In genomic region chr3:169780738-169781137, GRCh38 we compare ENCODE assay signal across 34 cellular contexts. TPM values are rescaled to one million over a fixed set of nuclear protein-coding genes. Genes with fewer than 3 reads are reported as not detected.
DNase-seq lines count a peak whose midpoint lies in the region; ATAC-seq and TF ChIP-seq lines count a peak whose summit lies in the region.
"Had no signal": no experiment of that assay in that cellular context is flagged by ENCODE, and none has a peak within 500 bp of the region (broad histone marks: within the 10 kb centered on the region; RNA-seq: fewer than 3 reads in every experiment).

No MANE protein-coding gene starts in this region.

- H2AFZ ChIP-seq in DND-41 (ENCODE audit: low read depth, low read length), result no peak overlapping the region

- H3K4me3 ChIP-seq in CD4-positive, alpha-beta memory T cell (ENCODE audit: low read length in 2 of 2), result no peak overlapping the region
- no peak overlapping the region for H3K4me3 ChIP-seq in DND-41 (ENCODE audit: low read depth in 1 of 2, low read length in 2 of 2)
- H3K4me3 ChIP-seq in naive thymus-derived CD4-positive, alpha-beta T cell (ENCODE audit: low read length), result no peak overlapping the region
- H3K4me3 ChIP-seq: adrenal gland; BLaER1 treated with 17β-estradiol and CSF1 and Interleukin-3, amounts not matched to agents 10 nM and 100 nM; body of pancreas; left lung; spleen had no signal

- H3K9ac ChIP-seq in DND-41 (ENCODE audit: low read depth, low read length), result no peak overlapping the region
- H3K9ac ChIP-seq: BLaER1 treated with 17β-estradiol and CSF1 and Interleukin-3, amounts not matched to agents 10 nM and 100 nM had no signal

- peak overlapping the region in 4 of 8 donors; percentile 4 to 57 (median 18) for H3K4me3 Mint-ChIP-seq in CD4-positive, alpha-beta memory T cell
- H3K4me3 Mint-ChIP-seq in activated T-helper 1 cell treated with anti-CD3 and anti-CD28 coated beads, Interleukin-12 subunit alpha, Interleukin-12 subunit beta, Interleukin-2, Interleukin-4 antibody, amounts not matched to agents 30 ng/mL and 10 ng/mL and 1 ng/mL, durations not matched to agents 14 hours and 24 hours and 36 hours, result peak overlapping the region; percentile 34
- peak overlapping the region in 3 of 10 donors; percentile 21 to 87 (median 35) for H3K4me3 Mint-ChIP-seq in naive thymus-derived CD4-positive, alpha-beta T cell
- H3K4me3 Mint-ChIP-seq: dendritic cell treated with granulocyte-macrophage colony-stimulating factor and Interleukin-4, amounts not matched to agents 40 ng/mL and 50 ng/mL, for 4 days; endodermal cell had no signal

- H3K4me2 ChIP-seq in DND-41 (ENCODE audit: insufficient read depth, low read length), result no peak overlapping the region
- H3K4me2 ChIP-seq: BLaER1 treated with 17β-estradiol and CSF1 and Interleukin-3, amounts not matched to agents 10 nM and 100 nM had no signal

- CTCF ChIA-PET in CD4-positive, alpha-beta memory T cell (lab: Charles Lee; ENCODE audit: partially characterized antibody), result interaction anchor here (1.1 kb wide), 1 partner anchor 18 kb away, joined by 3 read pairs; no protein-coding TSS in a partner anchor
- CTCF ChIA-PET in naive thymus-derived CD4-positive, alpha-beta T cell (lab: Charles Lee), result interaction anchor here (0.6 kb wide), 1 partner anchor 82 kb away, joined by 6 read pairs; no protein-coding TSS in a partner anchor

- peaks cover 36% of the 10 kb centered on the region for H3K4me1 ChIP-seq in CD4-positive, alpha-beta memory T cell (ENCODE audit: insufficient read depth, low read length)
- peaks cover 6% of the 10 kb centered on the region; the same call in 1 of the 2 replicates for H3K4me1 ChIP-seq in DND-41 (ENCODE audit: insufficient read depth, low read length)
- H3K4me1 ChIP-seq in naive thymus-derived CD4-positive, alpha-beta T cell (ENCODE audit: control insufficient read depth in 2 of 2, insufficient read depth in 2 of 2, low read length in 2 of 2), result peaks cover 0 to 11% of the 10 kb centered on the region in 2 donors

- H3K79me2 ChIP-seq in DND-41 (ENCODE audit: insufficient read depth, low read length), result peaks cover 21% of the 10 kb centered on the region

- peaks cover 27 to 56% (median 46%) of the 10 kb centered on the region in 4 donors for H3K4me1 Mint-ChIP-seq in CD4-positive, alpha-beta memory T cell
- H3K4me1 Mint-ChIP-seq in activated T-helper 1 cell treated with anti-CD3 and anti-CD28 coated beads, Interleukin-12 subunit alpha, Interleukin-12 subunit beta, Interleukin-2, Interleukin-4 antibody, amounts not matched to agents 30 ng/mL and 10 ng/mL and 1 ng/mL, durations not matched to agents 14 hours and 24 hours and 36 hours (ENCODE audit: low read depth), result peaks cover 44% of the 10 kb centered on the region
- H3K4me1 Mint-ChIP-seq in naive thymus-derived CD4-positive, alpha-beta T cell, result peaks cover 30 to 57% (median 50%) of the 10 kb centered on the region in 7 donors
- H3K4me1 Mint-ChIP-seq: endodermal cell had no signal

- POLR2A ChIA-PET in CD4-positive, alpha-beta memory T cell (lab: Charles Lee; ENCODE audit: partially characterized antibody), result no interaction called here
- POLR2A ChIA-PET in naive thymus-derived CD4-positive, alpha-beta T cell (lab: Charles Lee), result interaction anchor here (0.6 to 2.6 kb wide), 2 partner anchors 16 to 142 kb away, joined by 4 to 9 read pairs; partner anchors contain the start of gene TERC

- H3K36me3 Mint-ChIP-seq in CD4-positive, alpha-beta memory T cell, result peaks cover 45 to 69% of the 10 kb centered on the region in 2 donors
- peaks cover 43% of the 10 kb centered on the region for H3K36me3 Mint-ChIP-seq in activated T-helper 1 cell treated with anti-CD3 and anti-CD28 coated beads, Interleukin-12 subunit alpha, Interleukin-12 subunit beta, Interleukin-2, Interleukin-4 antibody, amounts not matched to agents 30 ng/mL and 10 ng/mL and 1 ng/mL, durations not matched to agents 14 hours and 24 hours and 36 hours (ENCODE audit: low read depth)
- peaks cover 17 to 54% (median 42%) of the 10 kb centered on the region in 5 donors for H3K36me3 Mint-ChIP-seq in naive thymus-derived CD4-positive, alpha-beta T cell

- intact Hi-C loops in CD4-positive, alpha-beta memory T cell (cut with micrococcal nuclease), result no loop called here
- intact Hi-C loops in activated T-helper 1 cell treated with anti-CD3 and anti-CD28 coated beads, Interleukin-12 subunit alpha, Interleukin-12 subunit beta, Interleukin-2, Interleukin-4 antibody, amounts not matched to agents 30 ng/mL and 10 ng/mL and 1 ng/mL, durations not matched to agents 14 hours and 24 hours and 36 hours (cut with micrococcal nuclease), result no loop called here
- intact Hi-C loops in naive thymus-derived CD4-positive, alpha-beta T cell (cut with micrococcal nuclease), result loop anchor here in 1 of 2 donors (2.0 kb wide), 1 partner anchor 14 kb away; no protein-coding TSS in a partner anchor

- TF ChIP-seq CTCF in DND-41 (IDR thresholded peaks at IDR 0.05; ENCODE audit: borderline replicate concordance, extremely low read depth, low read length, poor library complexity, severe bottlenecking), result no peak

- peak; percentile 33; the same call in 1 of the 3 replicates for ATAC-seq in DND-41 (ENCODE audit: insufficient read depth, low read depth)
- ATAC-seq in naive thymus-derived CD4-positive, alpha-beta T cell, result no peak
- ATAC-seq: body of pancreas, esophagus mucosa, left lung, Panc1, SK-N-SH treated with all-trans-retinoic acid at 6 μM for 48 hours had no signal

- no peaks in the 10 kb centered on the region for H3K9me3 ChIP-seq in CD4-positive, alpha-beta memory T cell (ENCODE audit: control insufficient read depth in 1 of 2, low read length in 2 of 2)
- no peaks in the 10 kb centered on the region for H3K9me3 ChIP-seq in DND-41 (ENCODE audit: insufficient read depth, low read length, severe bottlenecking)
- no peaks in the 10 kb centered on the region for H3K9me3 ChIP-seq in naive thymus-derived CD4-positive, alpha-beta T cell (ENCODE audit: control insufficient read depth in 2 of 3, low read length in 3 of 3)
- H3K9me3 ChIP-seq: adrenal gland; BLaER1 treated with 17β-estradiol and CSF1 and Interleukin-3, amounts not matched to agents 10 nM and 100 nM; body of pancreas; left lung; spleen had no signal

- no peaks in the 10 kb centered on the region for H3K27me3 Mint-ChIP-seq in CD4-positive, alpha-beta memory T cell
- no peaks in the 10 kb centered on the region for H3K27me3 Mint-ChIP-seq in activated T-helper 1 cell treated with anti-CD3 and anti-CD28 coated beads, Interleukin-12 subunit alpha, Interleukin-12 subunit beta, Interleukin-2, Interleukin-4 antibody, amounts not matched to agents 30 ng/mL and 10 ng/mL and 1 ng/mL, durations not matched to agents 14 hours and 24 hours and 36 hours (ENCODE audit: insufficient read depth)
- no peaks in the 10 kb centered on the region for H3K27me3 Mint-ChIP-seq in naive thymus-derived CD4-positive, alpha-beta T cell
- H3K27me3 Mint-ChIP-seq: dendritic cell treated with granulocyte-macrophage colony-stimulating factor and Interleukin-4, amounts not matched to agents 40 ng/mL and 50 ng/mL, for 4 days had no signal

- H3K9me3 Mint-ChIP-seq in CD4-positive, alpha-beta memory T cell, result no peaks in the 10 kb centered on the region
- no peaks in the 10 kb centered on the region for H3K9me3 Mint-ChIP-seq in activated T-helper 1 cell treated with anti-CD3 and anti-CD28 coated beads, Interleukin-12 subunit alpha, Interleukin-12 subunit beta, Interleukin-2, Interleukin-4 antibody, amounts not matched to agents 30 ng/mL and 10 ng/mL and 1 ng/mL, durations not matched to agents 14 hours and 24 hours and 36 hours
- no peaks in the 10 kb centered on the region for H3K9me3 Mint-ChIP-seq in naive thymus-derived CD4-positive, alpha-beta T cell
- H3K9me3 Mint-ChIP-seq: dendritic cell treated with granulocyte-macrophage colony-stimulating factor and Interleukin-4, amounts not matched to agents 40 ng/mL and 50 ng/mL, for 4 days; endodermal cell had no signal

- peaks cover 36% of the 10 kb centered on the region for H3K36me3 ChIP-seq in CD4-positive, alpha-beta memory T cell (ENCODE audit: insufficient read depth, low read length)
- H3K36me3 ChIP-seq in DND-41 (ENCODE audit: insufficient read depth, low read length), result peaks cover 92% of the 10 kb centered on the region
- peaks cover 6 to 61% (median 30%) of the 10 kb centered on the region in 3 experiments for H3K36me3 ChIP-seq in naive thymus-derived CD4-positive, alpha-beta T cell (ENCODE audit: control insufficient read depth in 2 of 3, insufficient read depth in 3 of 3, low read length in 3 of 3)

- peak overlapping the region in 4 of 7 donors; percentile 0 to 38 (median 16) for H3K27ac Mint-ChIP-seq in CD4-positive, alpha-beta memory T cell
- peak overlapping the region; percentile 41 for H3K27ac Mint-ChIP-seq in activated T-helper 1 cell treated with anti-CD3 and anti-CD28 coated beads, Interleukin-12 subunit alpha, Interleukin-12 subunit beta, Interleukin-2, Interleukin-4 antibody, amounts not matched to agents 30 ng/mL and 10 ng/mL and 1 ng/mL, durations not matched to agents 14 hours and 24 hours and 36 hours
- peak overlapping the region in 5 of 9 donors; percentile 7 to 77 (median 25) for H3K27ac Mint-ChIP-seq in naive thymus-derived CD4-positive, alpha-beta T cell
- H3K27ac Mint-ChIP-seq: dendritic cell treated with granulocyte-macrophage colony-stimulating factor and Interleukin-4, amounts not matched to agents 40 ng/mL and 50 ng/mL, for 4 days; endodermal cell had no signal

- no peak overlapping the region for H3K27ac ChIP-seq in CD4-positive, alpha-beta memory T cell (ENCODE audit: low read depth, low read length)
- no peak overlapping the region for H3K27ac ChIP-seq in DND-41 (ENCODE audit: low read length)
- no peak overlapping the region for H3K27ac ChIP-seq in naive thymus-derived CD4-positive, alpha-beta T cell (ENCODE audit: low read depth, low read length)
- H3K27ac ChIP-seq: adrenal gland; BLaER1 treated with 17β-estradiol and CSF1 and Interleukin-3, amounts not matched to agents 10 nM and 100 nM; body of pancreas; left lung; spleen; VCaP had no signal

- no peaks in the 10 kb centered on the region for H3K27me3 ChIP-seq in CD4-positive, alpha-beta memory T cell (ENCODE audit: insufficient read depth, low read length)
- H3K27me3 ChIP-seq in DND-41 (ENCODE audit: insufficient read depth, low read length, poor library complexity), result no peaks in the 10 kb centered on the region
- no peaks in the 10 kb centered on the region for H3K27me3 ChIP-seq in naive thymus-derived CD4-positive, alpha-beta T cell (ENCODE audit: control insufficient read depth in 2 of 2, insufficient read depth in 2 of 2, low read length in 2 of 2)
- H3K27me3 ChIP-seq: adrenal gland; BLaER1 treated with 17β-estradiol and CSF1 and Interleukin-3, amounts not matched to agents 10 nM and 100 nM; body of pancreas; left lung; spleen had no signal

- no peak for DNase-seq in CD4-positive, alpha-beta memory T cell
- DNase-seq in DND-41, result no peak
- no peak for DNase-seq in activated T-helper 1 cell treated with anti-CD3 and anti-CD28 coated beads, Interleukin-12 subunit alpha, Interleukin-12 subunit beta, Interleukin-2, Interleukin-4 antibody, amounts not matched to agents 30 ng/mL and 10 ng/mL and 1 ng/mL, durations not matched to agents 14 hours and 24 hours and 36 hours (ENCODE audit: low spot score)
- no peak for DNase-seq in naive thymus-derived CD4-positive, alpha-beta T cell
- no peak for DNase-seq in DMS 273 treated with DMSO at 0.1 percent for 48 hours (lab: John Stamatoyannopoulos, UW)
- DNase-seq in NOMO-1 treated with dmso at 0.1 percent for 144 hours (lab: John Stamatoyannopoulos, UW; ENCODE audit: unreplicated experiment), result no peak
- DNase-seq in HK-2 (ENCODE audit: unreplicated experiment), result no peak
- DNase-seq: activated CD4-positive, alpha-beta T cell treated with anti-CD3 and anti-CD28 coated beads, Interleukin-2, amount 50 U/mL, for 1 hour; activated gamma-delta T cell treated with Interleukin-2 at 50 U/mL for 16 hours; adrenal gland; body of pancreas; COR-L47; endodermal cell; HCEC 1CT; islet precursor cell; left lung; mesendoderm; NCI-H1417 treated with DMSO at 0.1 percent for 48 hours; NCI-H2029 treated with DMSO at 0.1 percent for 48 hours; NCI-H526; right cardiac atrium; Right ventricle myocardium superior; spleen; stimulated activated CD4-positive, alpha-beta T cell treated with anti-CD3 and anti-CD28 coated beads, Interleukin-2, amount 100 ng/mL, for 24 hours; trophoblast cell had no signal

- H4K20me1 ChIP-seq in DND-41 (ENCODE audit: insufficient read depth, low read length), result peaks cover 3% of the 10 kb centered on the region; the same call in 1 of the 2 replicates

RNA-seq across cellular contexts. Expression of gene MYNN, which starts 7.5 kb away (rescaled TPM):
- 10 to 100 TPM; 21.1 to 23.0 TPM for total RNA-seq in CD4-positive, alpha-beta memory T cell
- polyA plus RNA-seq in CD4-positive, alpha-beta memory T cell, result 10 to 100 TPM; 11.6 to 15.9 TPM
- total RNA-seq in activated T-helper 1 cell treated with anti-CD3 and anti-CD28 coated beads, Interleukin-12 subunit alpha, Interleukin-12 subunit beta, Interleukin-2, Interleukin-4 antibody, amounts not matched to agents 30 ng/mL and 10 ng/mL and 1 ng/mL, durations not matched to agents 14 hours and 24 hours and 36 hours, result 14.5 and 16.8 TPM in 2 replicates
- 10 to 100 TPM; 16.2 to 20.8 (median 19.0) TPM for total RNA-seq in naive thymus-derived CD4-positive, alpha-beta T cell
- polyA plus RNA-seq in naive thymus-derived CD4-positive, alpha-beta T cell, result 10 to 100 TPM; 12.8 to 16.3 TPM

RNA-seq across cellular contexts. Expression of gene ACTRT3, which starts 11.4 kb away (rescaled TPM):
- total RNA-seq in CD4-positive, alpha-beta memory T cell, result under 1 TPM in 1 of 2 experiments, not detected in 1; 0.17 TPM
- polyA plus RNA-seq in CD4-positive, alpha-beta memory T cell, result under 1 TPM in 1 of 2 donors, not detected in 1; 0.09 TPM
- total RNA-seq in activated T-helper 1 cell treated with anti-CD3 and anti-CD28 coated beads, Interleukin-12 subunit alpha, Interleukin-12 subunit beta, Interleukin-2, Interleukin-4 antibody, amounts not matched to agents 30 ng/mL and 10 ng/mL and 1 ng/mL, durations not matched to agents 14 hours and 24 hours and 36 hours, result 1.1 and 1.3 TPM in 2 replicates
- under 1 TPM in 1 of 5 experiments, not detected in 4; 0.36 TPM for total RNA-seq in naive thymus-derived CD4-positive, alpha-beta T cell
- polyA plus RNA-seq in naive thymus-derived CD4-positive, alpha-beta T cell, result under 1 TPM in 1 of 2 donors, not detected in 1; 0.32 TPM

RNA-seq across cellular contexts. Expression of gene TERC, which starts 15.9 kb away (rescaled TPM):
- 10 to 100 TPM; 15.6 to 15.7 TPM for total RNA-seq in CD4-positive, alpha-beta memory T cell
- under 1 TPM in 1 of 2 donors, not detected in 1; 0.53 TPM for polyA plus RNA-seq in CD4-positive, alpha-beta memory T cell
- total RNA-seq in activated T-helper 1 cell treated with anti-CD3 and anti-CD28 coated beads, Interleukin-12 subunit alpha, Interleukin-12 subunit beta, Interleukin-2, Interleukin-4 antibody, amounts not matched to agents 30 ng/mL and 10 ng/mL and 1 ng/mL, durations not matched to agents 14 hours and 24 hours and 36 hours, result 3.1 and 3.4 TPM in 2 replicates
- 10 to 100 TPM in 2 of 5 experiments, 1 to 10 TPM in 3; 4.0 to 19.4 (median 7.4) TPM for total RNA-seq in naive thymus-derived CD4-positive, alpha-beta T cell
- 1 to 10 TPM in 1 of 2 donors, not detected in 1; 1.1 TPM for polyA plus RNA-seq in naive thymus-derived CD4-positive, alpha-beta T cell
- polyA plus RNA-seq: adrenal gland, right cardiac atrium had no signal

RNA-seq across cellular contexts. Expression of gene LRRIQ4, which starts 31.9 kb away (rescaled TPM):
- not detected for total RNA-seq in CD4-positive, alpha-beta memory T cell
- polyA plus RNA-seq in CD4-positive, alpha-beta memory T cell, result not detected
- total RNA-seq in activated T-helper 1 cell treated with anti-CD3 and anti-CD28 coated beads, Interleukin-12 subunit alpha, Interleukin-12 subunit beta, Interleukin-2, Interleukin-4 antibody, amounts not matched to agents 30 ng/mL and 10 ng/mL and 1 ng/mL, durations not matched to agents 14 hours and 24 hours and 36 hours, result 0.10 and 0.12 TPM in 2 replicates
- total RNA-seq in naive thymus-derived CD4-positive, alpha-beta T cell, result under 1 TPM in 1 of 5 experiments, not detected in 4; 0.12 TPM
- polyA plus RNA-seq in naive thymus-derived CD4-positive, alpha-beta T cell, result not detected
- total RNA-seq: body of pancreas; endodermal cell; esophagus mucosa; fibroblast of villous mesenchyme; posterior vena cava; right cardiac atrium; Right ventricle myocardium superior; T-helper 2 cell treated with Interferon-gamma antibody and Interleukin-4, amounts not matched to agents 100 ng/mL and 5 ng/mL, for 36 hours had no signal
- polyA plus RNA-seq: right cardiac atrium had no signal

RNA-seq across cellular contexts. Expression of gene LRRC34, which starts 32.0 kb away (rescaled TPM):
- total RNA-seq in CD4-positive, alpha-beta memory T cell, result under 1 TPM; 0.33 to 0.47 TPM
- polyA plus RNA-seq in CD4-positive, alpha-beta memory T cell, result under 1 TPM; 0.38 to 0.98 TPM
- 2.8 and 2.9 TPM in 2 replicates for total RNA-seq in activated T-helper 1 cell treated with anti-CD3 and anti-CD28 coated beads, Interleukin-12 subunit alpha, Interleukin-12 subunit beta, Interleukin-2, Interleukin-4 antibody, amounts not matched to agents 30 ng/mL and 10 ng/mL and 1 ng/mL, durations not matched to agents 14 hours and 24 hours and 36 hours
- total RNA-seq in naive thymus-derived CD4-positive, alpha-beta T cell, result 1 to 10 TPM in 1 of 5 experiments, under 1 TPM in 4; 0.30 to 3.7 (median 0.42) TPM
- polyA plus RNA-seq in naive thymus-derived CD4-positive, alpha-beta T cell, result under 1 TPM; 0.26 to 0.40 TPM
